Comparison of ENCODE assay signal across 18 cellular contexts in genomic region chr15:26421065-26421464, GRCh38.
"Had no signal": no experiment of that assay in that cellular context is flagged by ENCODE, and none has a peak within 500 bp of the region (broad histone marks: within the 10 kb centered on the region; RNA-seq: fewer than 3 reads in every experiment).

No MANE protein-coding gene starts in this region.

- ATAC-seq: activated CD8-positive, alpha-beta T cell treated with anti-CD3 and anti-CD28 coated beads, Interleukin-2, amount 10 ng/mL, durations not matched to agents 7 days and 5 days; body of pancreas; foreskin keratinocyte had no signal

- H3K4me3 Mint-ChIP-seq: activated CD8-positive, alpha-beta T cell treated with anti-CD3 and anti-CD28 coated beads, Interleukin-2, amount 10 ng/mL, durations not matched to agents 7 days and 5 days; activated naive CD4-positive, alpha-beta T cell treated with anti-CD3 and anti-CD28 coated beads for 36 hours; activated T-cell treated with anti-CD3 and anti-CD28 coated beads, Interleukin-2, amount 50 U/mL, for 24 hours; nephron had no signal

- H3K27me3 Mint-ChIP-seq: activated T-cell treated with anti-CD3 and anti-CD28 coated beads, Interleukin-2, amount 50 U/mL, for 24 hours had no signal

- DNase-seq: activated CD4-positive, alpha-beta T cell treated with anti-CD3 and anti-CD28 coated beads for 48 hours; activated CD4-positive, CD25-positive, alpha-beta regulatory T cell; activated CD8-positive, alpha-beta T cell treated with anti-CD3 and anti-CD28 coated beads, Interleukin-2, amount 10 ng/mL, durations not matched to agents 7 days and 5 days; activated naive CD4-positive, alpha-beta T cell treated with anti-CD3 and anti-CD28 coated beads for 36 hours; activated T-cell treated with anti-CD3 and anti-CD28 coated beads, Interleukin-2, amount 50 U/mL, for 24 hours; body of pancreas; caudate nucleus; foreskin keratinocyte; hippocampal formation; islet precursor cell; midbrain; nucleus accumbens; retina; stimulated activated CD4-positive, alpha-beta T cell treated with anti-CD3 and anti-CD28 coated beads, Interleukin-12 subunit alpha, Interleukin-12 subunit beta, amount 100 ng/mL, for 4 hours; stimulated activated CD4-positive, alpha-beta T cell treated with anti-CD3 and anti-CD28 coated beads, Interleukin-2, amount 100 ng/mL, for 24 hours; stimulated activated naive CD4-positive, alpha-beta T cell treated with Interleukin-2 at 50 U/mL for 16 hours; thyroid gland had no signal

- H3K27ac Mint-ChIP-seq: activated CD8-positive, alpha-beta T cell treated with anti-CD3 and anti-CD28 coated beads, Interleukin-2, amount 10 ng/mL, durations not matched to agents 7 days and 5 days; activated naive CD4-positive, alpha-beta T cell treated with anti-CD3 and anti-CD28 coated beads for 36 hours; activated T-cell treated with anti-CD3 and anti-CD28 coated beads, Interleukin-2, amount 50 U/mL, for 24 hours; nephron had no signal

- H3K4me1 Mint-ChIP-seq: nephron had no signal
